28 cellular contexts compared by ENCODE assay signal in genomic region chr3:36933540-36934296, GRCh38. TPM values are rescaled to one million over a fixed set of nuclear protein-coding genes. Genes with fewer than 3 reads are reported as not detected.
A peak's percentile ranks its signal among the peaks of the same experiment; 100 is the strongest.
DNase-seq lines count a peak whose midpoint lies in the region; ATAC-seq, FAIRE-seq and TF ChIP-seq lines count a peak whose summit lies in the region.
"Had no signal": no experiment of that assay in that cellular context is flagged by ENCODE, and none has a peak within 500 bp of the region (broad histone marks: within the 10 kb centered on the region; RNA-seq: fewer than 3 reads in every experiment).

No MANE protein-coding gene starts in this region.

- H3K27me3 Mint-ChIP-seq in MCF 10A (ENCODE audit: insufficient read depth, unreplicated experiment) = no peaks in the 10 kb centered on the region
- H3K27me3 Mint-ChIP-seq in type B pancreatic cell = no peaks in the 10 kb centered on the region
- H3K27me3 Mint-ChIP-seq: activated CD4-positive, alpha-beta T cell treated with anti-CD3 and anti-CD28 coated beads, Interleukin-2, amount 10 ng/mL, durations not matched to agents 7 days and 5 days; activated naive CD8-positive, alpha-beta T cell treated with anti-CD3 and anti-CD28 coated beads for 36 hours; natural killer cell treated with Interleukin-12 subunit alpha and Interleukin-12 subunit beta and Interleukin-15 and Interleukin-18, amount 100 ng/mL, for 72 hours had no signal

- H3K4me3 ChIP-seq in breast epithelium (no peak overlapping the region), K562 (no peak overlapping the region), mesenchymal stem cell (ENCODE audit: insufficient read depth in 1 of 2, low read depth in 1 of 2, low read length in 2 of 2) (no peak overlapping the region)
- H3K4me3 ChIP-seq: esophagus muscularis mucosa, gastrocnemius medialis, GM23248, MG63, thyroid gland had no signal

- H3K4me1 Mint-ChIP-seq in MCF 10A (ENCODE audit: insufficient read depth, unreplicated experiment) (peaks cover 9% of the 10 kb centered on the region), type B pancreatic cell (ENCODE audit: unreplicated experiment) (peaks cover 22% of the 10 kb centered on the region)
- H3K4me1 Mint-ChIP-seq: activated CD4-positive, alpha-beta T cell treated with anti-CD3 and anti-CD28 coated beads, Interleukin-2, amount 10 ng/mL, durations not matched to agents 7 days and 5 days had no signal

- BruUV-seq in MCF 10A (replicated peaks; lab: Mats Ljungman, UMichigan) (no TSS peak), K562 (replicated peaks; lab: Mats Ljungman, UMichigan) (no TSS peak)

- intact Hi-C loops in MCF 10A (cut with micrococcal nuclease) = no loop called here
- intact Hi-C loops in breast epithelium (cut with DNase I; ENCODE audit: low total_unique reads) = loop anchor here (10.0 kb wide), 1 partner anchor 821 kb away; no protein-coding TSS in a partner anchor
- intact Hi-C loops in K562 (cut with micrococcal nuclease) = no loop called here

- H3K27ac Mint-ChIP-seq in MCF 10A (ENCODE audit: low read depth, unreplicated experiment) (peak overlapping the region; percentile 98), type B pancreatic cell (peak overlapping the region; percentile 75)
- H3K27ac Mint-ChIP-seq: activated CD4-positive, alpha-beta T cell treated with anti-CD3 and anti-CD28 coated beads, Interleukin-2, amount 10 ng/mL, durations not matched to agents 7 days and 5 days; activated naive CD8-positive, alpha-beta T cell treated with anti-CD3 and anti-CD28 coated beads for 36 hours; natural killer cell treated with Interleukin-12 subunit alpha and Interleukin-12 subunit beta and Interleukin-15 and Interleukin-18, amount 100 ng/mL, for 72 hours had no signal

- ATAC-seq in K562 = peak; percentile 23
- ATAC-seq: gastrocnemius medialis; natural killer cell treated with Interleukin-12 subunit alpha and Interleukin-12 subunit beta and Interleukin-15 and Interleukin-18, amount 100 ng/mL, for 72 hours; Panc1 had no signal

- DNase-seq in MCF 10A (ENCODE audit: unreplicated experiment) = no peak
- DNase-seq in breast epithelium (ENCODE audit: low spot score in 2 of 2) = no peak
- no peak for DNase-seq in K562 (ENCODE audit: extremely low read depth in 1 of 4, low spot score in 3 of 4)
- no peak for DNase-seq in mesenchymal stem cell
- DNase-seq in type B pancreatic cell (ENCODE audit: extremely low spot score, unreplicated experiment) = peak; percentile 31
- DNase-seq in stimulated activated naive CD4-positive, alpha-beta T cell treated with Interleukin-2 at 50 U/mL for 16 hours (lab: John Stamatoyannopoulos, UW) = no peak
- DNase-seq in hippocampal formation (lab: John Stamatoyannopoulos, UW) = no peak
- no peak for DNase-seq in stimulated activated CD4-positive, alpha-beta T cell treated with anti-CD3 and anti-CD28 coated beads, Interleukin-2, amount 100 ng/mL, for 24 hours
- DNase-seq: activated CD4-positive, alpha-beta T cell treated with anti-CD3 and anti-CD28 coated beads, Interleukin-2, amount 10 ng/mL, durations not matched to agents 7 days and 5 days; activated CD8-positive, alpha-beta memory T cell treated with anti-CD3 and anti-CD28 coated beads, Interleukin-2, amount 50 U/mL, for 4 hours; activated naive CD8-positive, alpha-beta T cell treated with anti-CD3 and anti-CD28 coated beads for 36 hours; effector memory CD4-positive, alpha-beta T cell; gastrocnemius medialis; GM23248; MG63; NCI-H1417 treated with DMSO at 0.1 percent for 48 hours; NCI-H2107; NK-92 treated with Interleukin-12 subunit alpha and Interleukin-12 subunit beta, amount 100 ng/mL, for 24 hours; posterior cingulate gyrus; stimulated activated CD4-positive, alpha-beta T cell treated with anti-CD3 and anti-CD28 coated beads, Interleukin-1b, Interleukin-23, amount 100 ng/mL, for 48 hours; stimulated activated naive CD4-positive, alpha-beta T cell; thyroid gland had no signal

- H3K9me3 Mint-ChIP-seq in MCF 10A (ENCODE audit: unreplicated experiment) (no peaks in the 10 kb centered on the region), type B pancreatic cell (peaks cover 6% of the 10 kb centered on the region)
- H3K9me3 Mint-ChIP-seq: activated CD4-positive, alpha-beta T cell treated with anti-CD3 and anti-CD28 coated beads, Interleukin-2, amount 10 ng/mL, durations not matched to agents 7 days and 5 days; activated naive CD8-positive, alpha-beta T cell treated with anti-CD3 and anti-CD28 coated beads for 36 hours; natural killer cell treated with Interleukin-12 subunit alpha and Interleukin-12 subunit beta and Interleukin-15 and Interleukin-18, amount 100 ng/mL, for 72 hours had no signal

- no peaks in the 10 kb centered on the region for H3K36me3 Mint-ChIP-seq in MCF 10A (ENCODE audit: insufficient read depth, unreplicated experiment)
- H3K36me3 Mint-ChIP-seq in type B pancreatic cell = peaks cover 16% of the 10 kb centered on the region
- H3K36me3 Mint-ChIP-seq: activated naive CD8-positive, alpha-beta T cell treated with anti-CD3 and anti-CD28 coated beads for 36 hours; natural killer cell treated with Interleukin-12 subunit alpha and Interleukin-12 subunit beta and Interleukin-15 and Interleukin-18, amount 100 ng/mL, for 72 hours had no signal

- CTCF ChIA-PET in MCF 10A (lab: Yijun Ruan, JAX) (interaction anchor here (1.0 to 3.6 kb wide), 3 partner anchors 9 to 64 kb away, joined by 3 to 19 read pairs (median 4); no protein-coding TSS in a partner anchor), K562 (lab: Yijun Ruan, JAX; ENCODE audit: low intra/inter-chr PET ratio) (no interaction called here)

- H3K4me3 Mint-ChIP-seq in MCF 10A (ENCODE audit: unreplicated experiment) (no peak overlapping the region), type B pancreatic cell (no peak overlapping the region)
- H3K4me3 Mint-ChIP-seq: activated CD4-positive, alpha-beta T cell treated with anti-CD3 and anti-CD28 coated beads, Interleukin-2, amount 10 ng/mL, durations not matched to agents 7 days and 5 days; activated naive CD8-positive, alpha-beta T cell treated with anti-CD3 and anti-CD28 coated beads for 36 hours; natural killer cell treated with Interleukin-12 subunit alpha and Interleukin-12 subunit beta and Interleukin-15 and Interleukin-18, amount 100 ng/mL, for 72 hours had no signal

- H3K4me1 ChIP-seq in breast epithelium (no peaks in the 10 kb centered on the region), K562 (replicated peaks in 1 of 2; ENCODE audit: control insufficient read depth in 2 of 2, insufficient read depth in 2 of 2, low read length in 2 of 2) (peaks cover 5 to 20% of the 10 kb centered on the region in 2 experiments), mesenchymal stem cell (ENCODE audit: control insufficient read depth, insufficient read depth, low read depth, low read length) (peaks cover 3% of the 10 kb centered on the region)
- H3K4me1 ChIP-seq: esophagus muscularis mucosa, gastrocnemius medialis, thyroid gland had no signal

- no peak overlapping the region for H3K23ac ChIP-seq in mesenchymal stem cell (ENCODE audit: low read length in 2 of 2)

- H3K9me3 ChIP-seq in breast epithelium = no peaks in the 10 kb centered on the region
- H3K9me3 ChIP-seq in K562 (replicated peaks; ENCODE audit: control insufficient read depth, insufficient read depth, low read depth, low read length) = no peaks in the 10 kb centered on the region
- no peaks in the 10 kb centered on the region for H3K9me3 ChIP-seq in mesenchymal stem cell (ENCODE audit: control insufficient read depth, low read length)
- H3K9me3 ChIP-seq: esophagus muscularis mucosa, gastrocnemius medialis, MG63, thyroid gland had no signal

- no peaks in the 10 kb centered on the region for H3K9me1 ChIP-seq in K562 (ENCODE audit: control insufficient read depth, insufficient read depth, low read length)

- TF ChIP-seq CTCF in MCF 10A (IDR thresholded peaks at IDR 0.05; ENCODE audit: unreplicated experiment) (no peak), breast epithelium (IDR thresholded peaks at IDR 0.05) (no peak), K562 (IDR thresholded peaks at IDR 0.05 in 2 of 3, conservative IDR thresholded peaks at IDR 0.05 in 1 of 3; ENCODE audit: insufficient read depth in 2 of 3, low read depth in 1 of 3, low read length in 3 of 3) (no peak), type B pancreatic cell (conservative IDR thresholded peaks at IDR 0.05) (no peak)

- H3K79me2 ChIP-seq in K562 (ENCODE audit: control insufficient read depth, insufficient read depth, low read length) = no peaks in the 10 kb centered on the region

- H2BK15ac ChIP-seq in mesenchymal stem cell (ENCODE audit: low read depth, poor library complexity, severe bottlenecking) = peak overlapping the region; percentile 58

- no peaks in the 10 kb centered on the region for H4K20me1 ChIP-seq in K562 (replicated peaks; ENCODE audit: control insufficient read depth, insufficient read depth, low read length)

- in situ Hi-C loops in K562 (cut with MboI) = no loop called here

- peak overlapping the region; percentile 83 for H4K91ac ChIP-seq in mesenchymal stem cell (ENCODE audit: low read length)

- peak overlapping the region in 1 of 2 experiments; percentile 39; a peak in 1 of 4 replicates for H3K9ac ChIP-seq in K562 (ENCODE audit: insufficient read depth in 1 of 2, low read depth in 2 of 2, low read length in 2 of 2)
- H3K9ac ChIP-seq in mesenchymal stem cell (ENCODE audit: low read length) = no peak overlapping the region
- H3K9ac ChIP-seq: GM23248 had no signal

- peak overlapping the region; percentile 61 for H2AFZ ChIP-seq in K562 (ENCODE audit: low read depth, low read length)
- H2AFZ ChIP-seq in mesenchymal stem cell (ENCODE audit: low read depth, low read length) = no peak overlapping the region

- no peak for TF ChIP-seq RAD21 in K562 (CRISPR knock-in tag; conservative IDR thresholded peaks at IDR 0.05 in 1 of 2, IDR thresholded peaks at IDR 0.05 in 1 of 2)

- peak overlapping the region; percentile 97 for H2BK120ac ChIP-seq in mesenchymal stem cell (ENCODE audit: low read depth, low read length)

- no peaks in the 10 kb centered on the region for H3K36me3 ChIP-seq in breast epithelium
- H3K36me3 ChIP-seq in K562 (ENCODE audit: control insufficient read depth, insufficient read depth, low read length) = no peaks in the 10 kb centered on the region
- peaks cover 0 to 4% of the 10 kb centered on the region in 2 experiments for H3K36me3 ChIP-seq in mesenchymal stem cell (ENCODE audit: control insufficient read depth in 1 of 2, insufficient read depth in 2 of 2, low read depth in 1 of 2, low read length in 2 of 2)
- H3K36me3 ChIP-seq: gastrocnemius medialis, MG63, thyroid gland had no signal

- H3K79me1 ChIP-seq in mesenchymal stem cell (replicated peaks; ENCODE audit: low read length, poor library complexity, severe bottlenecking) = no peaks in the 10 kb centered on the region

- TF ChIP-seq EP300 in K562 (IDR thresholded peaks at IDR 0.05; ENCODE audit: low read length) = no peak

- POLR2A ChIA-PET in MCF 10A (lab: Yijun Ruan, JAX) = interaction anchor here (0.5 to 0.7 kb wide), 3 partner anchors 29 to 803 kb away, joined by 3 read pairs; no protein-coding TSS in a partner anchor
- POLR2A ChIA-PET in K562 (lab: Yijun Ruan, JAX) = interaction anchor here (0.7 to 1.7 kb wide), 7 partner anchors 9 to 212 kb away, joined by 3 to 9 read pairs (median 5); partner anchors contain the start of genes EPM2AIP1 and MLH1

- no peak for FAIRE-seq in K562 (lab: Jason Lieb, UNC)
- FAIRE-seq: A204.1, D721Med had no signal

- TF ChIP-seq POLR2A in breast epithelium (IDR thresholded peaks at IDR 0.05) = no peak
- no peak for TF ChIP-seq POLR2A in K562 (conservative IDR thresholded peaks at IDR 0.05)

- H4K8ac ChIP-seq in mesenchymal stem cell (ENCODE audit: low read length) = peak overlapping the region; percentile 89

- H3K27ac ChIP-seq in breast epithelium (no peak overlapping the region), K562 (ENCODE audit: extremely low read depth, low read depth, low read length) (no peak overlapping the region), mesenchymal stem cell (ENCODE audit: low read length, poor library complexity, severe bottlenecking) (no peak overlapping the region)
- H3K27ac ChIP-seq: esophagus muscularis mucosa, gastrocnemius medialis, GM23248, HL-60, thyroid gland had no signal

- H3K4ac ChIP-seq in mesenchymal stem cell (ENCODE audit: low read depth in 1 of 2, low read length in 2 of 2) = peak overlapping the region; percentile 75 to 79

- H3K4me2 ChIP-seq in K562 (ENCODE audit: insufficient read depth, low read length) = no peak overlapping the region; the same call in 1 of the 2 replicates
- H3K4me2 ChIP-seq in mesenchymal stem cell (ENCODE audit: low read length, poor library complexity, severe bottlenecking) = no peak overlapping the region

- H3K14ac ChIP-seq in mesenchymal stem cell (ENCODE audit: low read length in 2 of 2) = peak overlapping the region in 1 of 2 experiments; percentile 87

- H2BK5ac ChIP-seq in mesenchymal stem cell (ENCODE audit: low read depth, low read length, poor library complexity, severe bottlenecking) = peak overlapping the region; percentile 88

- no peaks in the 10 kb centered on the region for H3K27me3 ChIP-seq in breast epithelium
- no peaks in the 10 kb centered on the region for H3K27me3 ChIP-seq in K562 (ENCODE audit: control insufficient read depth in 2 of 2, insufficient read depth in 2 of 2, low read length in 2 of 2)
- H3K27me3 ChIP-seq in mesenchymal stem cell (ENCODE audit: control insufficient read depth in 1 of 2, insufficient read depth in 1 of 2, low read length in 2 of 2) = no peaks in the 10 kb centered on the region
- H3K27me3 ChIP-seq: esophagus muscularis mucosa, gastrocnemius medialis, MG63, thyroid gland had no signal

- peak overlapping the region; percentile 95 to 97 for H2BK12ac ChIP-seq in mesenchymal stem cell (ENCODE audit: low read length in 2 of 2)

- peak overlapping the region; percentile 95 to 96 for H3K18ac ChIP-seq in mesenchymal stem cell (ENCODE audit: low read depth in 1 of 2, low read length in 2 of 2)

- peak overlapping the region; percentile 66 for H2AK5ac ChIP-seq in mesenchymal stem cell (ENCODE audit: low read length, severe bottlenecking)

RNA-seq across cellular contexts. Expression of gene TRANK1, which starts 11.1 kb away (rescaled TPM):
- 4.7 and 4.9 TPM in 2 replicates for total RNA-seq in MCF 10A (2022)
- total RNA-seq in breast epithelium = 10 to 100 TPM; 13.6 to 16.6 (median 13.8) TPM
- total RNA-seq in K562 (2011; cell fraction: chromatin; rRNA removed; ENCODE audit: low replicate concordance) = 7.4 and 9.9 TPM in 2 replicates
- 3.3 and 10.8 TPM in 2 replicates for total RNA-seq in K562 (2011; cell fraction: nucleolus; rRNA removed)
- total RNA-seq in K562 (2011; cell fraction: nucleoplasm; rRNA removed) = 2.7 and 3.0 TPM in 2 replicates
- 2.0 and 2.5 TPM in 2 replicates for total RNA-seq in K562 (2014; rRNA removed)
- 2.6 and 2.7 TPM in 2 replicates for total RNA-seq in K562 (2014; rRNA removed; fragmentation: Illumina TruSeq; extraction: Trizol)
- 3.8 and 4.8 TPM in 2 replicates for total RNA-seq in K562 (2015; rRNA removed; fragmentation: Illumina TruSeq; extraction: Trizol)
- total RNA-seq in K562 (2021) = 3.9 and 5.3 TPM in 2 replicates
- 4.1 and 10.6 TPM in 2 replicates for polyA plus RNA-seq in K562 (2011; rRNA removed)
- 2.8 and 8.1 TPM in 2 replicates for polyA plus RNA-seq in K562 (2011; cell fraction: cytosol; rRNA removed)
- 8.2 and 15.6 TPM in 2 replicates for polyA plus RNA-seq in K562 (2011; cell fraction: nucleus; rRNA removed)
- polyA plus RNA-seq in K562 (2012) = 6.2 and 9.6 TPM in 2 replicates
- polyA plus RNA-seq in K562 (2014; fragmentation: Illumina TruSeq; extraction: Trizol) = 2.1 TPM in 2 replicates
- polyA plus RNA-seq in K562 (2014; fragmentation: Nextera tagmentation; extraction: Ambion mirVana) = under 1 TPM; 0.41 to 0.49 TPM
- 1.3 and 1.8 TPM in 2 replicates for polyA plus RNA-seq in K562 (2014; rRNA removed)
- polyA minus RNA-seq in K562 (2011; rRNA and poly(A)+ RNA removed) = 11.5 and 31.8 TPM in 2 replicates
- polyA minus RNA-seq in K562 (2011; cell fraction: cytosol; rRNA and poly(A)+ RNA removed) = 6.2 and 17.5 TPM in 2 replicates
- 7.0 and 17.7 TPM in 2 replicates for polyA minus RNA-seq in K562 (2011; cell fraction: nucleus; rRNA and poly(A)+ RNA removed)
- polyA plus RNA-seq in mesenchymal stem cell (2013, experiment 1 of 2) = 4.2 TPM
- polyA plus RNA-seq in mesenchymal stem cell (2013, experiment 2 of 2) = 3.7 TPM
- 8.6 and 18.0 TPM in 2 replicates for total RNA-seq in type B pancreatic cell (ENCODE audit: low replicate concordance)

RNA-seq across cellular contexts. Expression of gene EPM2AIP1, which starts 59.2 kb away (rescaled TPM):
- 12.0 and 12.9 TPM in 2 replicates for total RNA-seq in MCF 10A (2022)
- 10 to 100 TPM; 13.8 to 25.5 (median 14.1) TPM for total RNA-seq in breast epithelium
- total RNA-seq in K562 (2011; cell fraction: chromatin; rRNA removed; ENCODE audit: low replicate concordance) = 36.0 and 108 TPM in 2 replicates
- 30.2 and 35.8 TPM in 2 replicates for total RNA-seq in K562 (2011; cell fraction: nucleolus; rRNA removed)
- 78.0 and 139 TPM in 2 replicates for total RNA-seq in K562 (2011; cell fraction: nucleoplasm; rRNA removed)
- total RNA-seq in K562 (2014; rRNA removed) = 14.6 and 16.3 TPM in 2 replicates
- total RNA-seq in K562 (2014; rRNA removed; fragmentation: Illumina TruSeq; extraction: Trizol) = 29.0 and 29.5 TPM in 2 replicates
- 30.7 and 38.3 TPM in 2 replicates for total RNA-seq in K562 (2015; rRNA removed; fragmentation: Illumina TruSeq; extraction: Trizol)
- 19.3 and 22.6 TPM in 2 replicates for total RNA-seq in K562 (2021)
- 44.8 and 47.2 TPM in 2 replicates for polyA plus RNA-seq in K562 (2011; rRNA removed)
- polyA plus RNA-seq in K562 (2011; cell fraction: cytosol; rRNA removed) = 9.6 and 28.4 TPM in 2 replicates
- polyA plus RNA-seq in K562 (2011; cell fraction: nucleus; rRNA removed) = 82.8 and 119 TPM in 2 replicates
- 16.8 and 23.8 TPM in 2 replicates for polyA plus RNA-seq in K562 (2012)
- polyA plus RNA-seq in K562 (2014; fragmentation: Illumina TruSeq; extraction: Trizol) = 20.9 and 25.2 TPM in 2 replicates
- 1 to 10 TPM; 6.7 to 9.2 TPM for polyA plus RNA-seq in K562 (2014; fragmentation: Nextera tagmentation; extraction: Ambion mirVana)
- 21.7 and 29.1 TPM in 2 replicates for polyA plus RNA-seq in K562 (2014; rRNA removed)
- polyA minus RNA-seq in K562 (2011; rRNA and poly(A)+ RNA removed) = 58.8 and 67.3 TPM in 2 replicates
- polyA minus RNA-seq in K562 (2011; cell fraction: cytosol; rRNA and poly(A)+ RNA removed) = 13.6 and 14.8 TPM in 2 replicates
- polyA minus RNA-seq in K562 (2011; cell fraction: nucleus; rRNA and poly(A)+ RNA removed) = 86.4 and 147 TPM in 2 replicates
- 10.1 TPM for polyA plus RNA-seq in mesenchymal stem cell (2013, experiment 1 of 2)
- 10.4 TPM for polyA plus RNA-seq in mesenchymal stem cell (2013, experiment 2 of 2)
- total RNA-seq in type B pancreatic cell (ENCODE audit: low replicate concordance) = 27.5 and 29.2 TPM in 2 replicates

RNA-seq across cellular contexts. Expression of gene MLH1, which starts 59.6 kb away (rescaled TPM):
- total RNA-seq in MCF 10A (2022) (57.0 and 65.0 TPM in 2 replicates), breast epithelium (10 to 100 TPM; 31.2 to 54.4 (median 48.4) TPM), K562 (2014; rRNA removed) (106 and 123 TPM in 2 replicates), K562 (2014; rRNA removed; fragmentation: Illumina TruSeq; extraction: Trizol) (116 and 132 TPM in 2 replicates), K562 (2015; rRNA removed; fragmentation: Illumina TruSeq; extraction: Trizol) (117 TPM in 2 replicates), K562 (2021) (76.0 and 76.4 TPM in 2 replicates), type B pancreatic cell (ENCODE audit: low replicate concordance) (29.5 and 41.0 TPM in 2 replicates)
- total RNA-seq in K562 (2011; cell fraction: chromatin; rRNA removed; ENCODE audit: low replicate concordance) = 83.9 and 136 TPM in 2 replicates
- 66.8 and 72.0 TPM in 2 replicates for total RNA-seq in K562 (2011; cell fraction: nucleolus; rRNA removed)
- 70.8 and 71.4 TPM in 2 replicates for total RNA-seq in K562 (2011; cell fraction: nucleoplasm; rRNA removed)
- polyA plus RNA-seq in K562 (2011; rRNA removed) (103 and 144 TPM in 2 replicates), K562 (2014; fragmentation: Illumina TruSeq; extraction: Trizol) (122 and 155 TPM in 2 replicates), K562 (2014; fragmentation: Nextera tagmentation; extraction: Ambion mirVana) (100 to 1,000 TPM in 1 of 2 experiments, 10 to 100 TPM in 1; 81.6 to 134 TPM), K562 (2014; rRNA removed) (82.1 and 113 TPM in 2 replicates)
- polyA plus RNA-seq in K562 (2011; cell fraction: cytosol; rRNA removed) = 69.9 and 93.3 TPM in 2 replicates
- 67.3 and 75.6 TPM in 2 replicates for polyA plus RNA-seq in K562 (2011; cell fraction: nucleus; rRNA removed)
- 77.3 and 88.6 TPM in 2 replicates for polyA plus RNA-seq in K562 (2012)
- 129 and 140 TPM in 2 replicates for polyA minus RNA-seq in K562 (2011; rRNA and poly(A)+ RNA removed)
- 39.0 and 63.0 TPM in 2 replicates for polyA minus RNA-seq in K562 (2011; cell fraction: cytosol; rRNA and poly(A)+ RNA removed)
- polyA minus RNA-seq in K562 (2011; cell fraction: nucleus; rRNA and poly(A)+ RNA removed) = 68.0 and 99.2 TPM in 2 replicates
- polyA plus RNA-seq in mesenchymal stem cell (2013, experiment 1 of 2) = 18.0 TPM
- polyA plus RNA-seq in mesenchymal stem cell (2013, experiment 2 of 2) = 17.2 TPM
